Comparison of ENCODE assay signal across 21 cellular contexts in the genomic region with DNA sequence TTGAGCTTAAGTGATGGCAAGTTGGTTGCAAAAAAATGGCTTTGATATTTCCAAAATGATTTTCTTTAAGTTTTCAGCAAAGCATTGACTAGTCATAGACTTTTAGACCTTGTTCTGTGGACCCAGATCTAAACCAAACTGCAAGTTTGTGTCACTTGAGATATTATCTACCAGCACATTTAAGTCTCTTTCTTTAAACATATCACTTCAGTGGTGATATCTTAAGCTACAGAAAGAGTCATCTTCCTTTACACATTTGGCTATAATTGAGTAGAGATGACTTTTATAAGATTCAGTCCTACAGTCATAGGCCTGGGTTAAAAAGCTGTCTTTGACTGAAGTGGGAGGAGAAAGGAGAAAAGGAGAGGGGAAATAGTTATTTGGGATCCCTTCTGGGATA.
"Had no signal": no experiment of that assay in that cellular context is flagged by ENCODE, and none has a peak within 500 bp of the region (broad histone marks: within the 10 kb centered on the region; RNA-seq: fewer than 3 reads in every experiment).

No MANE protein-coding gene starts in this region.

- H3K4me3 Mint-ChIP-seq: activated B cell treated with CpG ODN at 0.5 μM for 24 hours; activated naive CD4-positive, alpha-beta T cell treated with anti-CD3 and anti-CD28 coated beads for 36 hours; endodermal cell; nephron; type B pancreatic cell had no signal

- FAIRE-seq: small intestine had no signal

- H3K4me2 ChIP-seq: hepatocyte had no signal

- DNase-seq: activated B cell treated with CpG ODN at 0.5 μM for 24 hours; activated CD4-positive, alpha-beta T cell treated with anti-CD3 and anti-CD28 coated beads for 48 hours; activated naive CD4-positive, alpha-beta T cell treated with anti-CD3 and anti-CD28 coated beads for 36 hours; adrenal gland; dorsolateral prefrontal cortex; endodermal cell; foreskin fibroblast; left cardiac atrium; mesendoderm; right lobe of liver; small intestine; stimulated activated CD4-positive, alpha-beta T cell treated with anti-CD3 and anti-CD28 coated beads, Interleukin-15, amount 100 ng/mL, for 24 hours; stimulated activated CD4-positive, alpha-beta T cell treated with anti-CD3 and anti-CD28 coated beads, Interleukin-2, amount 100 ng/mL, for 48 hours; stomach; testis had no signal

- ATAC-seq: left cardiac atrium, right lobe of liver had no signal

- H2AFZ ChIP-seq: hepatocyte, parathyroid adenoma had no signal

- H3K9ac ChIP-seq: parathyroid adenoma had no signal

- H3K36me3 Mint-ChIP-seq: type B pancreatic cell had no signal

- H3K9me3 ChIP-seq: adrenal gland, right lobe of liver, stomach, testis had no signal

- H3K79me2 ChIP-seq: hepatocyte, parathyroid adenoma had no signal

- H3K4me3 ChIP-seq: adrenal gland, cardiac muscle cell, dorsolateral prefrontal cortex, hepatocyte, right lobe of liver, stomach, testis had no signal

- H3K9me3 Mint-ChIP-seq: activated naive CD4-positive, alpha-beta T cell treated with anti-CD3 and anti-CD28 coated beads for 36 hours; endodermal cell; type B pancreatic cell had no signal

- H3K27me3 ChIP-seq: adrenal gland, hepatocyte, right lobe of liver, stomach, testis had no signal

- H3K27me3 Mint-ChIP-seq: activated B cell treated with CpG ODN at 0.5 μM for 24 hours had no signal

- H3K36me3 ChIP-seq: adrenal gland, cardiac muscle cell, right lobe of liver, stomach had no signal

- H3K4me1 ChIP-seq: adrenal gland, parathyroid adenoma, right lobe of liver, stomach, testis had no signal

- H3K4me1 Mint-ChIP-seq: endodermal cell, nephron had no signal

- H3K27ac ChIP-seq: adrenal gland, cardiac muscle cell, dorsolateral prefrontal cortex, epithelial cell of prostate, hepatocyte, parathyroid adenoma, right lobe of liver, stomach, testis had no signal

- H3K27ac Mint-ChIP-seq: activated B cell treated with CpG ODN at 0.5 μM for 24 hours; activated naive CD4-positive, alpha-beta T cell treated with anti-CD3 and anti-CD28 coated beads for 36 hours; endodermal cell; nephron; type B pancreatic cell had no signal
